18 cellular contexts compared by ENCODE assay signal in the genomic region with DNA sequence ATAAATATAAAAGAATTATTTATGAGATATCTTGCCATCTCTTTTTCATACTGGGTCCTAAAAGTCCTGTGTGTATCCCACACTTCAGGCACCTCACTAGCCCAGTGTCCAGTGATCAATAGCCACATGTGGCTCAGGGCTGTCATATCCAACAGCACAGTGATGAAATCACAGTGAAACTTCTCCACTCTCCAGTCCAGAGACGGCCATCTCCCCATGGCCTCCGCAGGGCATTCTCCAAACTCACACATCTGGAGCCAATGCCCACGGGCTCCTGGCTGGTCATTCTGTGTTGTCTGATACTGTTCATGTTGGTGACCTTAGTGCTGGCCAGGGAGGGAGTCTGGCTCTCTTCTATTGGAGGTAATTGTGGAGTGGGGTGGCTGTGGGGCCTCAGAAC.
DNase-seq lines count a peak whose midpoint lies in the region; ATAC-seq, FAIRE-seq and TF ChIP-seq lines count a peak whose summit lies in the region.
"Had no signal": no experiment of that assay in that cellular context is flagged by ENCODE, and none has a peak within 500 bp of the region (broad histone marks: within the 10 kb centered on the region; RNA-seq: fewer than 3 reads in every experiment).

No MANE protein-coding gene starts in this region.

- no peak overlapping the region for H3K9ac ChIP-seq in SK-N-SH
- no peak overlapping the region for H3K9ac ChIP-seq in K562 (ENCODE audit: insufficient read depth in 1 of 2, low read depth in 2 of 2, low read length in 2 of 2)
- H3K9ac ChIP-seq in H9 (ENCODE audit: extremely low read depth, insufficient read length, low read length), result no peak overlapping the region
- H3K9ac ChIP-seq in mesendoderm (ENCODE audit: low read length), result no peak overlapping the region

- H2BK5ac ChIP-seq in H9 (ENCODE audit: insufficient read length, low read length), result no peak overlapping the region
- no peak overlapping the region for H2BK5ac ChIP-seq in mesendoderm (ENCODE audit: low read length)

- H2BK12ac ChIP-seq in H9 (ENCODE audit: insufficient read length, low read depth, low read length), result no peak overlapping the region

- H3K4me3 ChIP-seq in SK-N-SH (ENCODE audit: low read depth in 2 of 2, low read length in 1 of 2) (no peak overlapping the region), K562 (no peak overlapping the region), mesendoderm (ENCODE audit: low read length) (no peak overlapping the region)
- H3K4me3 ChIP-seq: GM23338 had no signal

- no peak overlapping the region for H2AFZ ChIP-seq in SK-N-SH (ENCODE audit: low read depth)
- H2AFZ ChIP-seq in K562 (ENCODE audit: low read depth, low read length), result no peak overlapping the region
- H2AFZ ChIP-seq in H9 (ENCODE audit: low read length), result no peak overlapping the region
- H2AFZ ChIP-seq: GM23338 had no signal

- FAIRE-seq in K562 (lab: Jason Lieb, UNC), result no peak

- H2AK5ac ChIP-seq in H9 (ENCODE audit: insufficient read length, low read length), result no peak overlapping the region
- no peak overlapping the region for H2AK5ac ChIP-seq in mesendoderm (ENCODE audit: low read length)

- H3K23ac ChIP-seq in H9 (ENCODE audit: insufficient read length, low read depth, low read length), result no peak overlapping the region
- H3K23ac ChIP-seq in mesendoderm (ENCODE audit: low read length), result no peak overlapping the region

- H3K9me1 ChIP-seq in K562 (ENCODE audit: control insufficient read depth, insufficient read depth, low read length), result no peaks in the 10 kb centered on the region

- H2BK20ac ChIP-seq in H9 (ENCODE audit: low read depth, low read length, poor library complexity, severe bottlenecking), result no peak overlapping the region

- H3K27me3 Mint-ChIP-seq in H9 (ENCODE audit: low read depth), result peaks cover 24% of the 10 kb centered on the region

- BruUV-seq in K562 (replicated peaks; lab: Mats Ljungman, UMichigan), result no TSS peak

- H3K27ac ChIP-seq in SK-N-SH (ENCODE audit: low read depth in 2 of 2, low read length in 1 of 2), result no peak overlapping the region
- H3K27ac ChIP-seq in K562 (ENCODE audit: extremely low read depth, low read depth, low read length), result no peak overlapping the region
- no peak overlapping the region for H3K27ac ChIP-seq in H9 (ENCODE audit: insufficient read length, low read depth, low read length)
- H3K27ac ChIP-seq in mesendoderm (ENCODE audit: low read depth, low read length), result no peak overlapping the region
- H3K27ac ChIP-seq: 22Rv1, C4-2B had no signal

- H3K14ac ChIP-seq in H9 (ENCODE audit: insufficient read depth, low read length), result no peak overlapping the region

- no peak for TF ChIP-seq CTCF in SK-N-SH (IDR thresholded peaks at IDR 0.05)
- TF ChIP-seq CTCF in K562 (IDR thresholded peaks at IDR 0.05 in 2 of 3, conservative IDR thresholded peaks at IDR 0.05 in 1 of 3; ENCODE audit: insufficient read depth in 2 of 3, low read depth in 1 of 3, low read length in 3 of 3), result no peak
- TF ChIP-seq CTCF in H9 (conservative IDR thresholded peaks at IDR 0.05), result no peak

- no peak overlapping the region for H4K91ac ChIP-seq in H9 (ENCODE audit: insufficient read length, low read depth, low read length)

- POLR2A ChIA-PET in SK-N-SH (lab: Yijun Ruan, JAX) (no interaction called here), K562 (lab: Yijun Ruan, JAX) (interaction anchor here (0.6 kb wide), 1 partner anchor 578 kb away, joined by 4 read pairs; no protein-coding TSS in a partner anchor)

- H4K5ac ChIP-seq in H9 (ENCODE audit: insufficient read length, low read depth, low read length) (no peak overlapping the region), mesendoderm (ENCODE audit: low read length) (no peak overlapping the region)

- no peaks in the 10 kb centered on the region for H3K79me1 ChIP-seq in H9 (ENCODE audit: insufficient read depth, low read depth, low read length, poor library complexity, severe bottlenecking)
- H3K79me1 ChIP-seq in mesendoderm (ENCODE audit: low read length), result no peaks in the 10 kb centered on the region

- TF ChIP-seq RAD21 in SK-N-SH (IDR thresholded peaks at IDR 0.05; ENCODE audit: low read length) (no peak), K562 (CRISPR knock-in tag; conservative IDR thresholded peaks at IDR 0.05 in 1 of 2, IDR thresholded peaks at IDR 0.05 in 1 of 2) (no peak)

- no peak overlapping the region for H3K4me3 Mint-ChIP-seq in H9
- H3K4me3 Mint-ChIP-seq: CD8-positive, alpha-beta T cell; GM23338 had no signal

- H3K4me1 Mint-ChIP-seq in H9, result peaks cover 9 to 11% of the 10 kb centered on the region in 2 experiments
- H3K4me1 Mint-ChIP-seq: GM23338 had no signal

- peaks cover 0 to 1% of the 10 kb centered on the region in 2 experiments; a peak in 1 of 5 replicates for H3K9me3 Mint-ChIP-seq in H9
- H3K9me3 Mint-ChIP-seq: CD8-positive, alpha-beta T cell had no signal

- no peak; the same call in 2 of the 3 replicates for ATAC-seq in SK-N-SH treated with all-trans-retinoic acid at 6 μM for 48 hours
- peak; percentile 65 for ATAC-seq in K562
- ATAC-seq in left lobe of liver, result peak; percentile 11
- ATAC-seq in GM18868 (IDR thresholded peaks at IDR 0.05; ENCODE audit: unreplicated experiment), result no peak
- ATAC-seq in HG03565 (IDR thresholded peaks at IDR 0.05; ENCODE audit: unreplicated experiment), result no peak
- ATAC-seq: CD8-positive, alpha-beta T cell; GM23338 had no signal

- H3K23me2 ChIP-seq in H9 (ENCODE audit: insufficient read length, low read depth, low read length, poor library complexity, severe bottlenecking), result no peaks in the 10 kb centered on the region

- no peak overlapping the region for H2BK120ac ChIP-seq in H9 (ENCODE audit: low read depth, low read length, poor library complexity, severe bottlenecking)
- H2BK120ac ChIP-seq in mesendoderm (ENCODE audit: low read depth, low read length), result no peak overlapping the region

- H3K4me2 ChIP-seq in SK-N-SH (no peak overlapping the region), K562 (ENCODE audit: insufficient read depth, low read length) (no peak overlapping the region), H9 (ENCODE audit: insufficient read depth, insufficient read length, low read length) (no peak overlapping the region), mesendoderm (ENCODE audit: low read length) (no peak overlapping the region)
- H3K4me2 ChIP-seq: GM23338 had no signal

- no peaks in the 10 kb centered on the region for H3K27me3 ChIP-seq in SK-N-SH (ENCODE audit: insufficient read depth)
- H3K27me3 ChIP-seq in K562 (ENCODE audit: control insufficient read depth in 2 of 2, insufficient read depth in 2 of 2, low read length in 2 of 2), result peaks cover 0 to 17% of the 10 kb centered on the region in 2 experiments; a peak in 2 of 5 replicates
- no peaks in the 10 kb centered on the region for H3K27me3 ChIP-seq in H9 (ENCODE audit: insufficient read depth, low read length)
- no peaks in the 10 kb centered on the region for H3K27me3 ChIP-seq in mesendoderm (ENCODE audit: insufficient read depth, low read length, poor library complexity)

- H3K79me2 ChIP-seq in SK-N-SH (ENCODE audit: insufficient read depth) (no peaks in the 10 kb centered on the region), K562 (ENCODE audit: control insufficient read depth, insufficient read depth, low read length) (no peaks in the 10 kb centered on the region), H9 (ENCODE audit: insufficient read depth, low read length) (no peaks in the 10 kb centered on the region), mesendoderm (ENCODE audit: control insufficient read depth, insufficient read depth, low read length) (no peaks in the 10 kb centered on the region)

- H2BK15ac ChIP-seq in H9 (ENCODE audit: low read depth, low read length), result no peak overlapping the region
- no peak overlapping the region for H2BK15ac ChIP-seq in mesendoderm (replicated peaks; ENCODE audit: low read depth)

- H3K9me3 ChIP-seq in SK-N-SH (no peaks in the 10 kb centered on the region), K562 (replicated peaks; ENCODE audit: control insufficient read depth, insufficient read depth, low read depth, low read length) (no peaks in the 10 kb centered on the region), H9 (ENCODE audit: control insufficient read depth, low read depth, low read length) (no peaks in the 10 kb centered on the region)

- no peak overlapping the region for H3K56ac ChIP-seq in H9 (ENCODE audit: insufficient read length, low read depth, low read length)
- H3K56ac ChIP-seq in mesendoderm (ENCODE audit: low read length), result no peak overlapping the region

- H3K4me1 ChIP-seq in SK-N-SH (ENCODE audit: control insufficient read depth in 1 of 2, insufficient read depth in 2 of 2, low read depth in 1 of 2, low read length in 1 of 2), result peaks cover 0 to 53% of the 10 kb centered on the region in 2 experiments; a peak in 2 of 4 replicates
- H3K4me1 ChIP-seq in K562 (replicated peaks in 1 of 2; ENCODE audit: control insufficient read depth in 2 of 2, insufficient read depth in 2 of 2, low read length in 2 of 2), result peaks cover 0 to 5% of the 10 kb centered on the region in 2 experiments; a peak in 2 of 5 replicates
- no peaks in the 10 kb centered on the region for H3K4me1 ChIP-seq in H9 (ENCODE audit: insufficient read depth, low read length)
- no peaks in the 10 kb centered on the region for H3K4me1 ChIP-seq in mesendoderm (ENCODE audit: control insufficient read depth, low read depth, low read length)

- no peak overlapping the region for H3T11ph ChIP-seq in H9 (ENCODE audit: low read length)

- DNase-seq in SK-N-SH (peak; percentile 64), K562 (ENCODE audit: extremely low read depth in 1 of 4, low spot score in 3 of 4) (no peak), left lobe of liver (ENCODE audit: low spot score) (no peak), H9 (no peak), mesendoderm (no peak)
- DNase-seq: CD8-positive, alpha-beta T cell; COR-L47; DND-41; GDM1; H7; IMR-90; KG1 had no signal

- H3K36me3 ChIP-seq in SK-N-SH (replicated peaks in 1 of 2; ENCODE audit: control insufficient read depth in 1 of 2, insufficient read depth in 2 of 2, low read length in 1 of 2), result no peaks in the 10 kb centered on the region
- no peaks in the 10 kb centered on the region for H3K36me3 ChIP-seq in K562 (ENCODE audit: control insufficient read depth, insufficient read depth, low read length)
- no peaks in the 10 kb centered on the region for H3K36me3 ChIP-seq in mesendoderm (ENCODE audit: control insufficient read depth, insufficient read depth, low read length)

- H3K18ac ChIP-seq in H9 (ENCODE audit: insufficient read length, low read depth, low read length) (no peak overlapping the region), mesendoderm (ENCODE audit: low read length) (no peak overlapping the region)

- H3K36me3 Mint-ChIP-seq in H9 (ENCODE audit: insufficient read depth in 1 of 3, low read depth in 3 of 3), result no peaks in the 10 kb centered on the region
- H3K36me3 Mint-ChIP-seq: CD8-positive, alpha-beta T cell had no signal

- TF ChIP-seq POLR2A in K562 (conservative IDR thresholded peaks at IDR 0.05), result no peak

- H3K4ac ChIP-seq in H9 (ENCODE audit: low read depth, low read length) (no peak overlapping the region), mesendoderm (ENCODE audit: low read depth, low read length) (no peak overlapping the region)

- H3K9me2 ChIP-seq in SK-N-SH, result no peaks in the 10 kb centered on the region

- 59% methylated on average over 3 of the region's 3 CpGs for WGBS in SK-N-SH (ENCODE audit: low lambda C conversion rate)
- WGBS in K562 (ENCODE audit: insufficient coverage, low coverage, missing lambda C conversion rate), result 5% methylated on average over 2 of the region's 3 CpGs
- no CpG with 5 or more reads among the region's 3 CpGs for WGBS in H9 (ENCODE audit: extremely low coverage, insufficient read length, low lambda C conversion rate)
- no CpG with 5 or more reads among the region's 3 CpGs for WGBS in mesendoderm (ENCODE audit: extremely low coverage, insufficient coverage, low lambda C conversion rate)

- H3F3A ChIP-seq in SK-N-SH (replicated peaks; ENCODE audit: insufficient read depth), result no peaks in the 10 kb centered on the region

- intact Hi-C loops in K562 (cut with micrococcal nuclease), result no loop called here

- peak in 1 of 2 experiments; percentile 64; a peak in 1 of 4 replicates for TF ChIP-seq EP300 in SK-N-SH (IDR thresholded peaks at IDR 0.05; ENCODE audit: borderline replicate concordance in 1 of 2, low read depth in 1 of 2, low read length in 1 of 2)
- no peak for TF ChIP-seq EP300 in K562 (IDR thresholded peaks at IDR 0.05; ENCODE audit: low read length)

- no peak overlapping the region for H3K27ac Mint-ChIP-seq in H9
- H3K27ac Mint-ChIP-seq: CD8-positive, alpha-beta T cell; GM23338 had no signal

- CTCF ChIA-PET in SK-N-SH (lab: Yijun Ruan, JAX) (interaction anchor here (0.6 to 2.1 kb wide), 7 partner anchors 21 to 340 kb away, joined by 3 to 10 read pairs (median 3); no protein-coding TSS in a partner anchor), K562 (lab: Yijun Ruan, JAX; ENCODE audit: low intra/inter-chr PET ratio) (no interaction called here)

- H4K20me1 ChIP-seq in SK-N-SH (ENCODE audit: insufficient read depth), result no peaks in the 10 kb centered on the region
- 0 out of 2 replicates have a peak, but pooled peaks cover 4% of the 10 kb centered on the region for H4K20me1 ChIP-seq in K562 (replicated peaks; ENCODE audit: control insufficient read depth, insufficient read depth, low read length)
- no peaks in the 10 kb centered on the region for H4K20me1 ChIP-seq in H9 (ENCODE audit: control insufficient read depth, insufficient read depth, insufficient read length)

- in situ Hi-C loops in K562 (cut with MboI), result no loop called here

- H4K8ac ChIP-seq in H9 (replicated peaks; ENCODE audit: insufficient read length, low read depth, low read length), result no peak overlapping the region
- H4K8ac ChIP-seq in mesendoderm (ENCODE audit: low read depth, low read length), result no peak overlapping the region

Comparison
In these comparisons a context has a peak if more than half of its experiments do, and no peak if none do; other contexts are left out.
1. ATAC-seq: peak in K562 (single experiment) and left lobe of liver (single experiment); none in SK-N-SH treated with all-trans-retinoic acid at 6 μM for 48 hours (single experiment), GM18868 (single experiment) and HG03565 (single experiment).